In genomic region chr6:136317023-136317649, GRCh38 we compare ENCODE assay signal across 8 cellular contexts.
DNase-seq lines count a peak whose midpoint lies in the region; ATAC-seq lines count a peak whose summit lies in the region.

No MANE protein-coding gene starts in this region.

- DNase-seq in DMS153 treated with DMSO at 0.1 percent for 48 hours (lab: John Stamatoyannopoulos, UW; ENCODE audit: unreplicated experiment): peak; percentile 78
- DNase-seq in NCI-H1092 (lab: John Stamatoyannopoulos, UW): peak; percentile 33
- DNase-seq in T follicular helper cell (ENCODE audit: low read depth): peak; percentile 51
- DNase-seq in amniotic stem cell (lab: John Stamatoyannopoulos, UW): peak; percentile 55
- peak; percentile 32 for DNase-seq in hepatic stellate cell (ENCODE audit: low spot score)
- peak; percentile 17 for DNase-seq in skeletal muscle cell (ENCODE audit: low read depth)
- DNase-seq in cortex of kidney (lab: John Stamatoyannopoulos, UW): no peak

- no peak overlapping the region for H3K4me3 ChIP-seq in skeletal muscle cell (ENCODE audit: low read depth, low read length)

- peak; percentile 80 for ATAC-seq in GM21717 (IDR thresholded peaks at IDR 0.05; ENCODE audit: unreplicated experiment)
